8 cellular contexts compared by ENCODE assay signal in genomic region chr4:115851918-115852766, GRCh38.
DNase-seq lines count a peak whose midpoint lies in the region; ATAC-seq and TF ChIP-seq lines count a peak whose summit lies in the region.

No MANE protein-coding gene starts in this region.

- CTCF ChIA-PET in Caco-2 (lab: Charles Lee): interaction anchor here (0.9 to 1.4 kb wide), 3 partner anchors 618 to 1071 kb away, joined by 3 to 21 read pairs (median 3); no protein-coding TSS in a partner anchor

- H3K27me3 ChIP-seq in Caco-2 (replicated peaks; ENCODE audit: control insufficient read depth, insufficient read depth, low read length) (no peaks in the 10 kb centered on the region), WERI-Rb-1 (ENCODE audit: insufficient read depth, low read depth, severe bottlenecking) (no peaks in the 10 kb centered on the region), ascending aorta (no peaks in the 10 kb centered on the region)

- BruUV-seq in Caco-2 (replicated peaks; lab: Mats Ljungman, UMichigan): no TSS peak

- no peaks in the 10 kb centered on the region for H3K9me3 Mint-ChIP-seq in Caco-2 (ENCODE audit: unreplicated experiment)

- H3K36me3 Mint-ChIP-seq in Caco-2 (ENCODE audit: insufficient read depth, unreplicated experiment): no peaks in the 10 kb centered on the region

- TF ChIP-seq CTCF in Caco-2 (IDR thresholded peaks at IDR 0.05; ENCODE audit: insufficient read depth in 1 of 2, low read depth in 1 of 2, low read length in 1 of 2, severe bottlenecking in 1 of 2, unreplicated experiment in 1 of 2) (peak; percentile 47 to 75), WERI-Rb-1 (IDR thresholded peaks at IDR 0.05; ENCODE audit: low read depth, low read length) (peak; percentile 85), ascending aorta (IDR thresholded peaks at IDR 0.05) (no peak)

- no peaks in the 10 kb centered on the region for H3K9me3 ChIP-seq in Caco-2
- no peaks in the 10 kb centered on the region for H3K9me3 ChIP-seq in WERI-Rb-1 (ENCODE audit: severe bottlenecking)
- H3K9me3 ChIP-seq in ascending aorta: no peaks in the 10 kb centered on the region

- POLR2A ChIA-PET in Caco-2 (lab: Charles Lee): no interaction called here

- H3K27ac Mint-ChIP-seq in Caco-2 (ENCODE audit: unreplicated experiment): no peak overlapping the region

- H3K36me3 ChIP-seq in Caco-2 (ENCODE audit: control insufficient read depth, insufficient read depth, low read length) (no peaks in the 10 kb centered on the region), WERI-Rb-1 (no peaks in the 10 kb centered on the region), ascending aorta (no peaks in the 10 kb centered on the region)

- H3K27ac ChIP-seq in WERI-Rb-1: no peak overlapping the region
- no peak overlapping the region for H3K27ac ChIP-seq in ascending aorta

- H3K4me1 ChIP-seq in Caco-2 (no peaks in the 10 kb centered on the region), ascending aorta (no peaks in the 10 kb centered on the region)

- DNase-seq in Caco-2 (peak; percentile 47 to 57), NCI-H146 treated with DMSO at 0.1 percent for 48 hours (lab: John Stamatoyannopoulos, UW; ENCODE audit: unreplicated experiment) (peak; percentile 22), WERI-Rb-1 (peak; percentile 81), left colon (peak; percentile 30 to 63), ascending aorta (ENCODE audit: low spot score in 2 of 2) (no peak), hepatic stellate cell (ENCODE audit: low spot score) (no peak)

- H3K4me1 Mint-ChIP-seq in Caco-2 (ENCODE audit: low read depth, unreplicated experiment): no peaks in the 10 kb centered on the region

- intact Hi-C loops in Caco-2 (cut with micrococcal nuclease; ENCODE audit: unreplicated experiment): loop anchor here (1.0 kb wide), 2 partner anchors 618 to 1072 kb away; no protein-coding TSS in a partner anchor
- intact Hi-C loops in left colon (cut with DNase I, micrococcal nuclease): no loop called here
- intact Hi-C loops in ascending aorta (cut with DNase I): no loop called here

- no peak overlapping the region for H3K4me3 Mint-ChIP-seq in Caco-2 (ENCODE audit: unreplicated experiment)

- ATAC-seq in GM18870 (IDR thresholded peaks at IDR 0.05; ENCODE audit: unreplicated experiment) (peak; percentile 80), HG02981 (IDR thresholded peaks at IDR 0.05; ENCODE audit: unreplicated experiment) (peak; percentile 78), left colon (peak; percentile 62)

- no peak overlapping the region for H3K4me3 ChIP-seq in Caco-2 (ENCODE audit: low read depth, low read length)
- H3K4me3 ChIP-seq in WERI-Rb-1 (ENCODE audit: low read depth, low read length): no peak overlapping the region
- H3K4me3 ChIP-seq in ascending aorta: no peak overlapping the region

- peaks cover 6% of the 10 kb centered on the region for H3K27me3 Mint-ChIP-seq in Caco-2 (ENCODE audit: insufficient read depth, unreplicated experiment)

Comparison
In these comparisons a context has a peak if more than half of its experiments do, and no peak if none do; other contexts are left out.
1. DNase-seq: peak in Caco-2 (2 of 2), NCI-H146 treated with DMSO at 0.1 percent for 48 hours (single experiment), WERI-Rb-1 (single experiment) and left colon (2 of 2); none in ascending aorta (0 of 2) and hepatic stellate cell (single experiment).
2. CTCF ChIP-seq: peak in Caco-2 (2 of 2) and WERI-Rb-1 (single experiment); none in ascending aorta (0 of 3).
3. Peak in every context shown above with its lines, with median percentiles within 50 percentile points of each other: ATAC-seq.